ENCODE assay signal across 12 cellular contexts in genomic region chr17:48056246-48056745, GRCh38. TPM values are rescaled to one million over a fixed set of nuclear protein-coding genes. Genes with fewer than 3 reads are reported as not detected.
DNase-seq lines count a peak whose midpoint lies in the region; ATAC-seq, FAIRE-seq and TF ChIP-seq lines count a peak whose summit lies in the region.
"Had no signal": no experiment of that assay in that cellular context is flagged by ENCODE, and none has a peak within 500 bp of the region (broad histone marks: within the 10 kb centered on the region; RNA-seq: fewer than 3 reads in every experiment).

No MANE protein-coding gene starts in this region.

- no peak for TF ChIP-seq RAD21 in HepG2 (CRISPR knock-in tag; IDR thresholded peaks at IDR 0.05)

- DNase-seq in HepG2 (ENCODE audit: low spot score) (no peak), right lobe of liver (no peak), immature natural killer cell (no peak), coronary artery (ENCODE audit: low spot score) (no peak), NCI-H1694 treated with DMSO at 0.1 percent for 48 hours (lab: John Stamatoyannopoulos, UW) (no peak), GM10266 (ENCODE audit: extremely low spot score) (no peak)
- DNase-seq in activated CD8-positive, alpha-beta T cell treated with anti-CD3 and anti-CD28 coated beads, Interleukin-2, amount 10 ng/mL, durations not matched to agents 7 days and 5 days, result no peak
- DNase-seq: foreskin melanocyte, T-helper 9 cell had no signal

- H3K27ac Mint-ChIP-seq in activated CD8-positive, alpha-beta T cell treated with anti-CD3 and anti-CD28 coated beads, Interleukin-2, amount 10 ng/mL, durations not matched to agents 7 days and 5 days, result peak overlapping the region; percentile 53
- peak overlapping the region in 4 of 6 donors; percentile 29 to 84 (median 64) for H3K27ac Mint-ChIP-seq in immature natural killer cell

- TF ChIP-seq CTCF in HepG2 (CRISPR knock-in tag; IDR thresholded peaks at IDR 0.05), result no peak
- TF ChIP-seq CTCF in right lobe of liver (IDR thresholded peaks at IDR 0.05), result no peak
- TF ChIP-seq CTCF in coronary artery (IDR thresholded peaks at IDR 0.05), result no peak
- TF ChIP-seq CTCF in GM10266 (IDR thresholded peaks at IDR 0.05; ENCODE audit: control insufficient read depth, insufficient read depth, low read depth, missing control alignments), result no peak

- in situ Hi-C loops in HepG2 (cut with HindIII; ENCODE audit: extremely low pct_ligation_motif_present, low pct_unique_long_range_greater_than_20kb), result no loop called here

- CTCF ChIA-PET in HepG2 (lab: Yijun Ruan, JAX; ENCODE audit: low intra/inter-chr PET ratio, low total read pairs), result no interaction called here
- CTCF ChIA-PET in activated CD8-positive, alpha-beta T cell treated with anti-CD3 and anti-CD28 coated beads, Interleukin-2, amount 10 ng/mL, durations not matched to agents 7 days and 5 days (lab: Charles Lee), result interaction anchor here (1.1 to 3.1 kb wide), 4 partner anchors 12 to 30 kb away, joined by 4 to 15 read pairs (median 8); no protein-coding TSS in a partner anchor

- no peak for FAIRE-seq in HepG2 (lab: Jason Lieb, UNC)

- intact Hi-C loops in HepG2 (cut with micrococcal nuclease; ENCODE audit: unreplicated experiment) (no loop called here), right lobe of liver (cut with DNase I) (no loop called here)

- BruUV-seq in HepG2 (replicated peaks; lab: Mats Ljungman, UMichigan), result no TSS peak

- H4K20me1 ChIP-seq in HepG2 (ENCODE audit: insufficient read depth, low read length), result peaks cover 40% of the 10 kb centered on the region

- peaks cover 44% of the 10 kb centered on the region for H3K4me1 Mint-ChIP-seq in activated CD8-positive, alpha-beta T cell treated with anti-CD3 and anti-CD28 coated beads, Interleukin-2, amount 10 ng/mL, durations not matched to agents 7 days and 5 days (ENCODE audit: low read depth)
- H3K4me1 Mint-ChIP-seq in immature natural killer cell, result peaks cover 35 to 39% of the 10 kb centered on the region in 2 donors

- no peak overlapping the region for H3K4me3 Mint-ChIP-seq in activated CD8-positive, alpha-beta T cell treated with anti-CD3 and anti-CD28 coated beads, Interleukin-2, amount 10 ng/mL, durations not matched to agents 7 days and 5 days
- H3K4me3 Mint-ChIP-seq in immature natural killer cell, result no peak overlapping the region

- H3K27ac ChIP-seq in HepG2 (ENCODE audit: extremely low read length, insufficient read depth, low read length) (peak overlapping the region; percentile 25), right lobe of liver (no peak overlapping the region), coronary artery (no peak overlapping the region)
- H3K27ac ChIP-seq: neutrophil had no signal

- no peak overlapping the region for H3K9ac ChIP-seq in HepG2 (ENCODE audit: insufficient read depth, low read depth, low read length)

- peaks cover 28% of the 10 kb centered on the region for H3K79me2 ChIP-seq in HepG2 (ENCODE audit: insufficient read depth, low read length)

- H3K36me3 Mint-ChIP-seq in activated CD8-positive, alpha-beta T cell treated with anti-CD3 and anti-CD28 coated beads, Interleukin-2, amount 10 ng/mL, durations not matched to agents 7 days and 5 days (ENCODE audit: low read depth), result peaks cover 79% of the 10 kb centered on the region
- peaks cover under 1 to 31% (median 9%) of the 10 kb centered on the region in 3 donors for H3K36me3 Mint-ChIP-seq in immature natural killer cell

- no peaks in the 10 kb centered on the region for H3K27me3 Mint-ChIP-seq in activated CD8-positive, alpha-beta T cell treated with anti-CD3 and anti-CD28 coated beads, Interleukin-2, amount 10 ng/mL, durations not matched to agents 7 days and 5 days (ENCODE audit: low read depth)
- H3K27me3 Mint-ChIP-seq in immature natural killer cell (ENCODE audit: low read depth in 3 of 3), result peaks cover 0 to 1% (median 0%) of the 10 kb centered on the region in 3 donors

- TF ChIP-seq POLR2A in HepG2 (IDR thresholded peaks at IDR 0.05; ENCODE audit: insufficient read depth in 1 of 2, low read depth in 2 of 2, low read length in 2 of 2), result no peak
- TF ChIP-seq POLR2A in right lobe of liver (IDR thresholded peaks at IDR 0.05), result no peak

- no peaks in the 10 kb centered on the region for H3K9me3 Mint-ChIP-seq in activated CD8-positive, alpha-beta T cell treated with anti-CD3 and anti-CD28 coated beads, Interleukin-2, amount 10 ng/mL, durations not matched to agents 7 days and 5 days (ENCODE audit: insufficient read depth)
- no peaks in the 10 kb centered on the region for H3K9me3 Mint-ChIP-seq in immature natural killer cell

- H3K9me3 ChIP-seq in HepG2 (ENCODE audit: low read length) (no peaks in the 10 kb centered on the region), right lobe of liver (no peaks in the 10 kb centered on the region)
- H3K9me3 ChIP-seq: HAP-1, neutrophil had no signal

- WGBS in HepG2 (ENCODE audit: low lambda C conversion rate), result 98% methylated on average over 10 of the region's 10 CpGs
- 100% methylated on average over 7 of the region's 10 CpGs for WGBS in right lobe of liver (ENCODE audit: insufficient coverage, low coverage, low lambda C conversion rate, missing lambda C conversion rate)

- H3K36me3 ChIP-seq in HepG2 (replicated peaks in 1 of 2; ENCODE audit: control insufficient read depth in 1 of 2, insufficient read depth in 2 of 2, low read length in 2 of 2) (peaks cover 52 to 90% of the 10 kb centered on the region in 2 experiments), right lobe of liver (peaks cover 3 to 46% (median 28%) of the 10 kb centered on the region in 4 donors)

- no peak overlapping the region for H3K4me2 ChIP-seq in HepG2 (ENCODE audit: low read depth, low read length)

- no peak overlapping the region for H3K4me3 ChIP-seq in HepG2 (replicated peaks in 1 of 3; ENCODE audit: insufficient read depth in 1 of 3, low read depth in 2 of 3, low read length in 3 of 3)
- no peak overlapping the region for H3K4me3 ChIP-seq in right lobe of liver
- no peak overlapping the region for H3K4me3 ChIP-seq in coronary artery
- H3K4me3 ChIP-seq: HAP-1 had no signal

- TF ChIP-seq EP300 in HepG2 (IDR thresholded peaks at IDR 0.05; ENCODE audit: low read depth in 2 of 2, low read length in 2 of 2) (no peak), HepG2 (CRISPR knock-in tag; IDR thresholded peaks at IDR 0.05; ENCODE audit: borderline replicate concordance) (no peak)

- POLR2A ChIA-PET in HepG2 (lab: Yijun Ruan, JAX), result interaction anchor here (1.7 to 3.4 kb wide), 2 partner anchors 8 kb away, joined by 5 to 29 read pairs; partner anchors contain the start of gene NFE2L1
- POLR2A ChIA-PET in activated CD8-positive, alpha-beta T cell treated with anti-CD3 and anti-CD28 coated beads, Interleukin-2, amount 10 ng/mL, durations not matched to agents 7 days and 5 days (lab: Charles Lee), result interaction anchor here (1.2 kb wide), 1 partner anchor 9 kb away, joined by 5 read pairs; no protein-coding TSS in a partner anchor

- H3K4me1 ChIP-seq in HepG2 (ENCODE audit: insufficient read depth, low read length), result peaks cover 40% of the 10 kb centered on the region
- H3K4me1 ChIP-seq in right lobe of liver, result peaks cover 2 to 60% (median 21%) of the 10 kb centered on the region in 4 donors

- ATAC-seq in HepG2 (no peak), right lobe of liver (no peak), HG03095 (IDR thresholded peaks at IDR 0.05; ENCODE audit: unreplicated experiment) (no peak)
- no peak for ATAC-seq in activated CD8-positive, alpha-beta T cell treated with anti-CD3 and anti-CD28 coated beads, Interleukin-2, amount 10 ng/mL, durations not matched to agents 7 days and 5 days

- no peaks in the 10 kb centered on the region for H3K27me3 ChIP-seq in HepG2 (ENCODE audit: control insufficient read depth in 1 of 2, insufficient read depth in 2 of 2, low read length in 2 of 2)
- no peaks in the 10 kb centered on the region for H3K27me3 ChIP-seq in right lobe of liver
- H3K27me3 ChIP-seq: neutrophil had no signal

- H2AFZ ChIP-seq in HepG2 (ENCODE audit: low read length), result no peak overlapping the region

RNA-seq across cellular contexts. Expression of gene NFE2L1, which starts 8.1 kb away (rescaled TPM):
- 53.7 and 67.0 TPM in 2 replicates for total RNA-seq in HepG2 (2016; rRNA removed; fragmentation: Illumina TruSeq; extraction: Trizol)
- total RNA-seq in HepG2 (2016; cell fraction: cytosol; rRNA removed; fragmentation: Illumina TruSeq; extraction: Trizol; ENCODE audit: low read depth), result 4.7 and 5.3 TPM in 2 replicates
- total RNA-seq in HepG2 (2016; cell fraction: insoluble cytoplasmic fraction; rRNA removed; fragmentation: Illumina TruSeq; extraction: Trizol), result 48.3 and 75.7 TPM in 2 replicates
- 18.1 and 20.9 TPM in 2 replicates for total RNA-seq in HepG2 (2016; cell fraction: membrane; rRNA removed; fragmentation: Illumina TruSeq; extraction: Trizol)
- 60.7 and 74.8 TPM in 2 replicates for total RNA-seq in HepG2 (2016; cell fraction: nucleus; rRNA removed; fragmentation: Illumina TruSeq; extraction: Trizol)
- polyA plus RNA-seq in HepG2 (2011; rRNA removed), result 234 and 278 TPM in 2 replicates
- polyA plus RNA-seq in HepG2 (2011; cell fraction: cytosol; rRNA removed), result 165 and 176 TPM in 2 replicates
- 160 and 175 TPM in 2 replicates for polyA plus RNA-seq in HepG2 (2011; cell fraction: nucleus; rRNA removed)
- 180 and 241 TPM in 2 replicates for polyA plus RNA-seq in HepG2 (2012)
- polyA plus RNA-seq in HepG2 (2016; cell fraction: cytosol; fragmentation: Illumina TruSeq; extraction: Trizol; ENCODE audit: low read depth), result 4.2 and 4.4 TPM in 2 replicates
- polyA plus RNA-seq in HepG2 (2016; cell fraction: insoluble cytoplasmic fraction; fragmentation: Illumina TruSeq; extraction: Trizol; ENCODE audit: low read depth), result 37.5 and 44.9 TPM in 2 replicates
- polyA plus RNA-seq in HepG2 (2016; cell fraction: membrane; fragmentation: Illumina TruSeq; extraction: Trizol; ENCODE audit: low read depth), result 11.3 and 11.8 TPM in 2 replicates
- 92.7 and 103 TPM in 2 replicates for polyA plus RNA-seq in HepG2 (2016; cell fraction: nucleus; fragmentation: Illumina TruSeq; extraction: Trizol; ENCODE audit: insufficient read depth, low read depth)
- 108 and 333 TPM in 2 replicates for polyA minus RNA-seq in HepG2 (2011; rRNA and poly(A)+ RNA removed; ENCODE audit: low replicate concordance)
- 114 and 124 TPM in 2 replicates for polyA minus RNA-seq in HepG2 (2011; cell fraction: cytosol; rRNA and poly(A)+ RNA removed)
- 57.3 and 65.6 TPM in 2 replicates for polyA minus RNA-seq in HepG2 (2011; cell fraction: nucleus; rRNA and poly(A)+ RNA removed)
- 100 to 1,000 TPM in 4 of 6 experiments, 10 to 100 TPM in 2; 63.1 to 156 (median 117) TPM for total RNA-seq in right lobe of liver
- total RNA-seq in activated CD8-positive, alpha-beta T cell treated with anti-CD3 and anti-CD28 coated beads, Interleukin-2, amount 10 ng/mL, durations not matched to agents 7 days and 5 days, result 10 to 100 TPM; 44.1 to 50.7 TPM
- 10 to 100 TPM in 1 of 3 donors, 1 to 10 TPM in 2; 5.9 to 18.4 (median 7.1) TPM for polyA plus RNA-seq in immature natural killer cell

RNA-seq across cellular contexts. Expression of gene COPZ2, which starts 18.7 kb away (rescaled TPM):
- total RNA-seq in HepG2 (2016; rRNA removed; fragmentation: Illumina TruSeq; extraction: Trizol) (0.74 and 1.5 TPM in 2 replicates), right lobe of liver (10 to 100 TPM; 18.9 to 26.6 (median 23.8) TPM)
- total RNA-seq in HepG2 (2016; cell fraction: cytosol; rRNA removed; fragmentation: Illumina TruSeq; extraction: Trizol; ENCODE audit: low read depth), result 0.81 and 1.5 TPM in 2 replicates
- 0.91 TPM in 1 of 2 replicates, not detected in the other for total RNA-seq in HepG2 (2016; cell fraction: insoluble cytoplasmic fraction; rRNA removed; fragmentation: Illumina TruSeq; extraction: Trizol)
- 0.96 and 1.8 TPM in 2 replicates for total RNA-seq in HepG2 (2016; cell fraction: membrane; rRNA removed; fragmentation: Illumina TruSeq; extraction: Trizol)
- 1.4 TPM in 1 of 2 replicates, not detected in the other for total RNA-seq in HepG2 (2016; cell fraction: nucleus; rRNA removed; fragmentation: Illumina TruSeq; extraction: Trizol)
- polyA plus RNA-seq in HepG2 (2011; rRNA removed) (0.48 and 0.61 TPM in 2 replicates), immature natural killer cell (10 to 100 TPM; 38.9 to 64.2 (median 41.3) TPM)
- 0.48 and 0.96 TPM in 2 replicates for polyA plus RNA-seq in HepG2 (2011; cell fraction: cytosol; rRNA removed)
- 0.68 and 0.90 TPM in 2 replicates for polyA plus RNA-seq in HepG2 (2011; cell fraction: nucleus; rRNA removed)
- polyA plus RNA-seq in HepG2 (2012), result 0.63 and 1.8 TPM in 2 replicates
- 2.3 and 2.4 TPM in 2 replicates for polyA plus RNA-seq in HepG2 (2016; cell fraction: cytosol; fragmentation: Illumina TruSeq; extraction: Trizol; ENCODE audit: low read depth)
- polyA plus RNA-seq in HepG2 (2016; cell fraction: insoluble cytoplasmic fraction; fragmentation: Illumina TruSeq; extraction: Trizol; ENCODE audit: low read depth), result 0.87 and 4.9 TPM in 2 replicates
- polyA plus RNA-seq in HepG2 (2016; cell fraction: membrane; fragmentation: Illumina TruSeq; extraction: Trizol; ENCODE audit: low read depth), result 1.1 and 2.1 TPM in 2 replicates
- polyA plus RNA-seq in HepG2 (2016; cell fraction: nucleus; fragmentation: Illumina TruSeq; extraction: Trizol; ENCODE audit: insufficient read depth, low read depth), result 2.4 TPM in 1 of 2 replicates, not detected in the other
- polyA minus RNA-seq in HepG2 (2011; rRNA and poly(A)+ RNA removed; ENCODE audit: low replicate concordance), result 0.50 and 0.94 TPM in 2 replicates
- not detected in 2 replicates for polyA minus RNA-seq in HepG2 (2011; cell fraction: cytosol; rRNA and poly(A)+ RNA removed)
- polyA minus RNA-seq in HepG2 (2011; cell fraction: nucleus; rRNA and poly(A)+ RNA removed), result 0.77 TPM in 1 of 2 replicates, not detected in the other
- 1 to 10 TPM; 5.1 to 5.5 TPM for total RNA-seq in activated CD8-positive, alpha-beta T cell treated with anti-CD3 and anti-CD28 coated beads, Interleukin-2, amount 10 ng/mL, durations not matched to agents 7 days and 5 days

RNA-seq across cellular contexts. Expression of gene CBX1, which starts 45.0 kb away (rescaled TPM):
- total RNA-seq in HepG2 (2016; rRNA removed; fragmentation: Illumina TruSeq; extraction: Trizol), result 108 and 143 TPM in 2 replicates
- 16.2 and 17.8 TPM in 2 replicates for total RNA-seq in HepG2 (2016; cell fraction: cytosol; rRNA removed; fragmentation: Illumina TruSeq; extraction: Trizol; ENCODE audit: low read depth)
- 108 and 140 TPM in 2 replicates for total RNA-seq in HepG2 (2016; cell fraction: insoluble cytoplasmic fraction; rRNA removed; fragmentation: Illumina TruSeq; extraction: Trizol)
- 67.2 and 72.5 TPM in 2 replicates for total RNA-seq in HepG2 (2016; cell fraction: membrane; rRNA removed; fragmentation: Illumina TruSeq; extraction: Trizol)
- 42.1 and 47.3 TPM in 2 replicates for total RNA-seq in HepG2 (2016; cell fraction: nucleus; rRNA removed; fragmentation: Illumina TruSeq; extraction: Trizol)
- polyA plus RNA-seq in HepG2 (2011; rRNA removed), result 14.1 and 17.8 TPM in 2 replicates
- polyA plus RNA-seq in HepG2 (2011; cell fraction: cytosol; rRNA removed), result 10.3 and 14.7 TPM in 2 replicates
- 6.8 and 9.2 TPM in 2 replicates for polyA plus RNA-seq in HepG2 (2011; cell fraction: nucleus; rRNA removed)
- 50.0 and 59.7 TPM in 2 replicates for polyA plus RNA-seq in HepG2 (2012)
- polyA plus RNA-seq in HepG2 (2016; cell fraction: cytosol; fragmentation: Illumina TruSeq; extraction: Trizol; ENCODE audit: low read depth), result 17.9 and 19.4 TPM in 2 replicates
- polyA plus RNA-seq in HepG2 (2016; cell fraction: insoluble cytoplasmic fraction; fragmentation: Illumina TruSeq; extraction: Trizol; ENCODE audit: low read depth), result 155 TPM in 2 replicates
- 52.8 TPM in 2 replicates for polyA plus RNA-seq in HepG2 (2016; cell fraction: membrane; fragmentation: Illumina TruSeq; extraction: Trizol; ENCODE audit: low read depth)
- polyA plus RNA-seq in HepG2 (2016; cell fraction: nucleus; fragmentation: Illumina TruSeq; extraction: Trizol; ENCODE audit: insufficient read depth, low read depth), result 70.7 and 71.8 TPM in 2 replicates
- polyA minus RNA-seq in HepG2 (2011; rRNA and poly(A)+ RNA removed; ENCODE audit: low replicate concordance), result 6.5 and 6.7 TPM in 2 replicates
- polyA minus RNA-seq in HepG2 (2011; cell fraction: cytosol; rRNA and poly(A)+ RNA removed), result 12.5 and 14.1 TPM in 2 replicates
- 9.0 and 9.3 TPM in 2 replicates for polyA minus RNA-seq in HepG2 (2011; cell fraction: nucleus; rRNA and poly(A)+ RNA removed)
- 10 to 100 TPM in 2 of 6 experiments, 1 to 10 TPM in 4; 7.0 to 10.5 (median 9.9) TPM for total RNA-seq in right lobe of liver
- total RNA-seq in activated CD8-positive, alpha-beta T cell treated with anti-CD3 and anti-CD28 coated beads, Interleukin-2, amount 10 ng/mL, durations not matched to agents 7 days and 5 days, result 10 to 100 TPM; 68.2 to 70.3 TPM
- polyA plus RNA-seq in immature natural killer cell, result 10 to 100 TPM; 19.3 to 30.0 (median 27.0) TPM

RNA-seq across cellular contexts. Expression of gene SNX11, which starts 51.3 kb away (rescaled TPM):
- total RNA-seq in HepG2 (2016; rRNA removed; fragmentation: Illumina TruSeq; extraction: Trizol) (14.0 and 15.9 TPM in 2 replicates), right lobe of liver (10 to 100 TPM in 3 of 6 experiments, 1 to 10 TPM in 3; 7.2 to 11.7 (median 9.2) TPM)
- total RNA-seq in HepG2 (2016; cell fraction: cytosol; rRNA removed; fragmentation: Illumina TruSeq; extraction: Trizol; ENCODE audit: low read depth), result 6.2 and 6.3 TPM in 2 replicates
- 13.8 and 15.9 TPM in 2 replicates for total RNA-seq in HepG2 (2016; cell fraction: insoluble cytoplasmic fraction; rRNA removed; fragmentation: Illumina TruSeq; extraction: Trizol)
- total RNA-seq in HepG2 (2016; cell fraction: membrane; rRNA removed; fragmentation: Illumina TruSeq; extraction: Trizol), result 14.3 and 16.5 TPM in 2 replicates
- total RNA-seq in HepG2 (2016; cell fraction: nucleus; rRNA removed; fragmentation: Illumina TruSeq; extraction: Trizol), result 11.5 and 12.4 TPM in 2 replicates
- polyA plus RNA-seq in HepG2 (2011; rRNA removed) (12.9 and 14.0 TPM in 2 replicates), immature natural killer cell (10 to 100 TPM; 37.1 to 44.7 (median 41.2) TPM)
- 11.7 and 14.4 TPM in 2 replicates for polyA plus RNA-seq in HepG2 (2011; cell fraction: cytosol; rRNA removed)
- 10.4 and 12.3 TPM in 2 replicates for polyA plus RNA-seq in HepG2 (2011; cell fraction: nucleus; rRNA removed)
- polyA plus RNA-seq in HepG2 (2012), result 9.6 and 9.7 TPM in 2 replicates
- polyA plus RNA-seq in HepG2 (2016; cell fraction: cytosol; fragmentation: Illumina TruSeq; extraction: Trizol; ENCODE audit: low read depth), result 4.2 TPM in 2 replicates
- 17.1 and 18.0 TPM in 2 replicates for polyA plus RNA-seq in HepG2 (2016; cell fraction: insoluble cytoplasmic fraction; fragmentation: Illumina TruSeq; extraction: Trizol; ENCODE audit: low read depth)
- 11.9 and 13.2 TPM in 2 replicates for polyA plus RNA-seq in HepG2 (2016; cell fraction: membrane; fragmentation: Illumina TruSeq; extraction: Trizol; ENCODE audit: low read depth)
- polyA plus RNA-seq in HepG2 (2016; cell fraction: nucleus; fragmentation: Illumina TruSeq; extraction: Trizol; ENCODE audit: insufficient read depth, low read depth), result 19.4 and 22.2 TPM in 2 replicates
- 14.4 and 17.8 TPM in 2 replicates for polyA minus RNA-seq in HepG2 (2011; rRNA and poly(A)+ RNA removed; ENCODE audit: low replicate concordance)
- polyA minus RNA-seq in HepG2 (2011; cell fraction: cytosol; rRNA and poly(A)+ RNA removed), result 6.2 and 7.3 TPM in 2 replicates
- 11.1 and 12.1 TPM in 2 replicates for polyA minus RNA-seq in HepG2 (2011; cell fraction: nucleus; rRNA and poly(A)+ RNA removed)
- total RNA-seq in activated CD8-positive, alpha-beta T cell treated with anti-CD3 and anti-CD28 coated beads, Interleukin-2, amount 10 ng/mL, durations not matched to agents 7 days and 5 days, result 10 to 100 TPM; 33.3 to 34.2 TPM
